Comparison of ENCODE assay signal across 1 cellular context in the genomic region with DNA sequence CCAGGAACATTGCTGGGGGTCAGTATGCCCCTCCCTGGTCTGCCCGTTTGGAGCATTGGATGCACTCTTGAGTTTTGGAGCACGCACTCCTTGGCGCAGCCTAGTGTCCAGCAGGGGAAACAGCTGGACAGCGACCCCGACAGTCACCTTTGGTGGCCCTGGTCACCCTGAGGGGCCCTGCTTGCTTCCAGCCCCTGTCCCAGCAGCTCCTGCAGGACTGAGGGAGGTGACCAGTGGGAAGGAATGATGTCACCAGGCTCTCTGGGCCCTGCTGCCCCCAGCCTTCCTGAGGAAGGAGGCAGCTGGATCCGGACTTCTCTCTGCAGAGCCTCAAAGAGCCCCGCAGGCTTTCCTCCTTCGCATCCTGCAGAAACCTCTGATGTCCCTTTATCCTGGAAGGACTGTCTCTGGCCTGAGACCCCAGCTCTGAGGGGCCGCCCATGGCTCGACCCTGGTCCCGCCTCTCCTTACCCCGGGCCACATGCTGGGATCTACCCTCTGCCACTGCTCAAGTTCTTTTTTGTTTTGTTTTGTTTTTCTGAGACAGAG.
TF ChIP-seq lines count a peak whose summit lies in the region.

No MANE protein-coding gene starts in this region.

TF ChIP-seq in IMR-90, 13 proteins besides CTCF, POLR2A, EP300 and RAD21:
- no peak for TF ChIP-seq MXI1 (IDR thresholded peaks at IDR 0.05; ENCODE audit: borderline replicate concordance, low read depth, low read length)
- no peak for TF ChIP-seq CHD1 (IDR thresholded peaks at IDR 0.05; ENCODE audit: low read depth, low read length)
- no peak for TF ChIP-seq MAZ (IDR thresholded peaks at IDR 0.05; ENCODE audit: borderline replicate concordance, low read depth, low read length)
- TF ChIP-seq MAFK (IDR thresholded peaks at IDR 0.05; ENCODE audit: low read depth, low read length) = no peak
